Comparison of ENCODE assay signal across 1 cellular context in genomic region chr17:82103588-82104451, GRCh38.
TF ChIP-seq lines count a peak whose summit lies in the region.

No MANE protein-coding gene starts in this region.

TF ChIP-seq in HepG2, 621 proteins besides CTCF, POLR2A, EP300 and RAD21 (continued from another document and continues in another):
- TF ChIP-seq MTERF4 (CRISPR knock-in tag; IDR thresholded peaks at IDR 0.05) (peak; percentile 73; the same call in 1 of the 2 replicates), ZNF431 (CRISPR knock-in tag; IDR thresholded peaks at IDR 0.05; ENCODE audit: borderline replicate concordance, low read depth) (peak; percentile 81; the same call in 1 of the 2 replicates), MED8 (CRISPR knock-in tag; IDR thresholded peaks at IDR 0.05; ENCODE audit: insufficient replicate concordance) (no peak), ZBTB43 (CRISPR knock-in tag; conservative IDR thresholded peaks at IDR 0.05) (peak; percentile 93), RFX1 (IDR thresholded peaks at IDR 0.05) (no peak), MIER2 (CRISPR knock-in tag; IDR thresholded peaks at IDR 0.05) (0 out of 2 replicates have a peak, but pooled peaks have one; percentile 12), SP1 (IDR thresholded peaks at IDR 0.05) (no peak), SP1 (CRISPR knock-in tag; IDR thresholded peaks at IDR 0.05) (no peak; the same call in 1 of the 2 replicates), DMAP1 (CRISPR knock-in tag; IDR thresholded peaks at IDR 0.05) (peak; percentile 91), FOXC1 (CRISPR knock-in tag; IDR thresholded peaks at IDR 0.05; ENCODE audit: borderline replicate concordance) (peak; percentile 69), ZNF232 (CRISPR knock-in tag; IDR thresholded peaks at IDR 0.05; ENCODE audit: borderline replicate concordance) (peak; percentile 82; the same call in 1 of the 2 replicates), ZNF296 (CRISPR knock-in tag; conservative IDR thresholded peaks at IDR 0.05) (peak; percentile 93; the same call in 1 of the 2 replicates), ZNF367 (CRISPR knock-in tag; IDR thresholded peaks at IDR 0.05; ENCODE audit: borderline replicate concordance) (no peak), CHCHD3 (CRISPR knock-in tag; IDR thresholded peaks at IDR 0.05) (no peak), UBTF (CRISPR knock-in tag; IDR thresholded peaks at IDR 0.05) (peak; percentile 88), ATRX (CRISPR knock-in tag; IDR thresholded peaks at IDR 0.05; ENCODE audit: borderline replicate concordance) (no peak), DPF2 (CRISPR knock-in tag; IDR thresholded peaks at IDR 0.05; ENCODE audit: borderline replicate concordance, low read depth) (no peak), ZBTB40 (IDR thresholded peaks at IDR 0.05) (no peak), ZBTB40 (CRISPR knock-in tag; IDR thresholded peaks at IDR 0.05) (peak; percentile 88), ZNF652 (CRISPR knock-in tag; IDR thresholded peaks at IDR 0.05; ENCODE audit: borderline replicate concordance, low read depth) (no peak; the same call in 1 of the 2 replicates), PAXIP1 (CRISPR knock-in tag; conservative IDR thresholded peaks at IDR 0.05) (peak; percentile 69; the same call in 1 of the 2 replicates), SOX5 (CRISPR knock-in tag; IDR thresholded peaks at IDR 0.05; ENCODE audit: borderline replicate concordance) (peak; percentile 87; the same call in 1 of the 2 replicates), DZIP1 (CRISPR knock-in tag; IDR thresholded peaks at IDR 0.05) (peak; percentile 98), GZF1 (CRISPR knock-in tag; IDR thresholded peaks at IDR 0.05) (peak; percentile 80; the same call in 1 of the 2 replicates), LBX2 (CRISPR knock-in tag; IDR thresholded peaks at IDR 0.05; ENCODE audit: borderline replicate concordance) (0 out of 2 replicates have a peak, but pooled peaks have one; percentile 74), ZFAT (CRISPR knock-in tag; conservative IDR thresholded peaks at IDR 0.05) (no peak), KDM5A (IDR thresholded peaks at IDR 0.05; ENCODE audit: borderline replicate concordance, low read length) (no peak; the same call in 1 of the 2 replicates), JDP2 (CRISPR knock-in tag; IDR thresholded peaks at IDR 0.05; ENCODE audit: borderline replicate concordance) (no peak), ZNF468 (CRISPR knock-in tag; IDR thresholded peaks at IDR 0.05) (peak; percentile 29), ATF1 (CRISPR knock-in tag; IDR thresholded peaks at IDR 0.05) (no peak), THAP9 (CRISPR knock-in tag; IDR thresholded peaks at IDR 0.05; ENCODE audit: borderline replicate concordance) (no peak), NFYC (CRISPR knock-in tag; IDR thresholded peaks at IDR 0.05) (no peak; the same call in 1 of the 2 replicates), CC2D1A (CRISPR knock-in tag; IDR thresholded peaks at IDR 0.05) (0 out of 2 replicates have a peak, but pooled peaks have one; percentile 78), ZBTB20 (CRISPR knock-in tag; IDR thresholded peaks at IDR 0.05; ENCODE audit: borderline replicate concordance, low read depth) (no peak; the same call in 1 of the 2 replicates)
